8 cellular contexts compared by ENCODE assay signal in genomic region chr4:68271851-68272756, GRCh38. TPM values are rescaled to one million over a fixed set of nuclear protein-coding genes. Genes with fewer than 3 reads are reported as not detected.
A peak's percentile ranks its signal among the peaks of the same experiment; 100 is the strongest.
DNase-seq lines count a peak whose midpoint lies in the region; ATAC-seq and TF ChIP-seq lines count a peak whose summit lies in the region.

No MANE protein-coding gene starts in this region.

- TF ChIP-seq POLR2A in HCT116 (IDR thresholded peaks at IDR 0.05; ENCODE audit: borderline replicate concordance, extremely low read depth, insufficient read depth, insufficient read length): no peak

- peak overlapping the region; percentile 39; the same call in 1 of the 2 replicates for H3K4me3 ChIP-seq in GM08714 (ENCODE audit: low read length)
- no peak overlapping the region for H3K4me3 ChIP-seq in HCT116 (replicated peaks in 1 of 2; ENCODE audit: low read depth in 1 of 2, low read length in 2 of 2)

- no peak overlapping the region for H3K9ac ChIP-seq in HCT116 (ENCODE audit: low read length)

- no peaks in the 10 kb centered on the region for H3K27me3 ChIP-seq in HCT116 (ENCODE audit: insufficient read depth, low read length)

- no peak overlapping the region for H3K27ac Mint-ChIP-seq in activated CD8-positive, alpha-beta T cell treated with anti-CD3 and anti-CD28 coated beads for 36 hours

- CTCF ChIA-PET in HCT116 (lab: Charles Lee): interaction anchor here (0.7 to 2.0 kb wide), 7 partner anchors 14 to 106 kb away, joined by 3 to 24 read pairs (median 3); no protein-coding TSS in a partner anchor
- CTCF ChIA-PET in activated CD8-positive, alpha-beta T cell treated with anti-CD3 and anti-CD28 coated beads for 36 hours (lab: Charles Lee): interaction anchor here (0.7 to 3.3 kb wide), 30 partner anchors 10 to 181 kb away, joined by 3 to 52 read pairs (median 4); partner anchors contain the start of gene YTHDC1

- H3K27me3 Mint-ChIP-seq in activated CD8-positive, alpha-beta T cell treated with anti-CD3 and anti-CD28 coated beads for 36 hours: peaks cover 23% of the 10 kb centered on the region

- peak; percentile 65 for DNase-seq in Ammon's horn (ENCODE audit: low spot score)
- peak; percentile 21 for DNase-seq in HCT116 (ENCODE audit: low read depth, low spot score)
- peak; percentile 11 for DNase-seq in activated CD8-positive, alpha-beta T cell treated with anti-CD3 and anti-CD28 coated beads for 36 hours
- peak; percentile 23 for DNase-seq in glomerular endothelial cell (ENCODE audit: extremely low read depth, low read depth, low spot score)
- DNase-seq in putamen (ENCODE audit: low spot score): peak; percentile 57
- no peak for DNase-seq in NCI-H524 treated with DMSO at 0.1 percent for 48 hours (lab: John Stamatoyannopoulos, UW)

- no peaks in the 10 kb centered on the region for H3K36me3 Mint-ChIP-seq in activated CD8-positive, alpha-beta T cell treated with anti-CD3 and anti-CD28 coated beads for 36 hours (ENCODE audit: low read depth)

- TF ChIP-seq CTCF in HCT116 (IDR thresholded peaks at IDR 0.05 in 2 of 3, conservative IDR thresholded peaks at IDR 0.05 in 1 of 3; ENCODE audit: borderline replicate concordance in 1 of 3, insufficient read depth in 1 of 3, low read depth in 2 of 3, low read length in 2 of 3): peak; percentile 60 to 67 (median 64); a peak in 5 of 6 replicates
- peak; percentile 71 for TF ChIP-seq CTCF in LNCAP (IDR thresholded peaks at IDR 0.05)
- TF ChIP-seq CTCF in activated CD8-positive, alpha-beta T cell treated with anti-CD3 and anti-CD28 coated beads for 36 hours (IDR thresholded peaks at IDR 0.05): peak; percentile 80

- RAD21 ChIA-PET in HCT116 (lab: Charles Lee; ENCODE audit: low non-redundant PET in 1 of 2, low total read pairs in 2 of 2, uncharacterized antibody in 2 of 2, unreplicated experiment in 2 of 2): interaction anchor here (1.2 kb wide), 2 partner anchors 104 kb away, joined by 4 to 6 read pairs; no protein-coding TSS in a partner anchor

- no peaks in the 10 kb centered on the region for H3K4me1 ChIP-seq in HCT116 (ENCODE audit: control insufficient read depth in 1 of 2, insufficient read depth in 2 of 2, low read length in 2 of 2)

- no peaks in the 10 kb centered on the region for H4K20me1 ChIP-seq in HCT116 (ENCODE audit: insufficient read depth)

- H3K27ac ChIP-seq in HCT116 (ENCODE audit: low read depth, low read length): no peak overlapping the region

- H3K9me3 Mint-ChIP-seq in activated CD8-positive, alpha-beta T cell treated with anti-CD3 and anti-CD28 coated beads for 36 hours: no peaks in the 10 kb centered on the region

- peak overlapping the region; percentile 23 for H3K4me3 Mint-ChIP-seq in activated CD8-positive, alpha-beta T cell treated with anti-CD3 and anti-CD28 coated beads for 36 hours

- intact Hi-C loops in HCT116 (cut with micrococcal nuclease): loop anchor here (2.0 to 10.0 kb wide), 4 partner anchors 105 to 1345 kb away; no protein-coding TSS in a partner anchor
- intact Hi-C loops in activated CD8-positive, alpha-beta T cell treated with anti-CD3 and anti-CD28 coated beads for 36 hours (cut with micrococcal nuclease): loop anchor here (1.0 kb wide), 1 partner anchor 104 kb away; no protein-coding TSS in a partner anchor

- no peaks in the 10 kb centered on the region for H3K9me2 ChIP-seq in HCT116 (ENCODE audit: insufficient read depth)

- no TSS peak for BruUV-seq in HCT116 (replicated peaks; lab: Mats Ljungman, UMichigan)

- H3K36me3 ChIP-seq in HCT116 (ENCODE audit: control insufficient read depth in 1 of 2, insufficient read depth in 2 of 2, low read length in 2 of 2): no peaks in the 10 kb centered on the region

- H3K9me3 ChIP-seq in HCT116 (ENCODE audit: control insufficient read depth in 1 of 2, insufficient read depth in 1 of 2, low read depth in 1 of 2, low read length in 2 of 2): no peaks in the 10 kb centered on the region

- POLR2A ChIA-PET in HCT116 (lab: Charles Lee): interaction anchor here (0.9 kb wide), 1 partner anchor 104 kb away, joined by 3 read pairs; no protein-coding TSS in a partner anchor
- POLR2A ChIA-PET in activated CD8-positive, alpha-beta T cell treated with anti-CD3 and anti-CD28 coated beads for 36 hours (lab: Charles Lee): no interaction called here

- ATAC-seq in HCT116: peak; percentile 68
- ATAC-seq in activated CD8-positive, alpha-beta T cell treated with anti-CD3 and anti-CD28 coated beads for 36 hours: peak; percentile 83

- no peaks in the 10 kb centered on the region for H3K79me2 ChIP-seq in HCT116 (ENCODE audit: insufficient read depth, low read length)

- no peak overlapping the region for H3K4me2 ChIP-seq in HCT116 (ENCODE audit: low read length)

- no peak overlapping the region for H2AFZ ChIP-seq in HCT116 (ENCODE audit: low read depth, low read length, poor library complexity, severe bottlenecking)

- H3K4me1 Mint-ChIP-seq in activated CD8-positive, alpha-beta T cell treated with anti-CD3 and anti-CD28 coated beads for 36 hours (ENCODE audit: low read depth): peaks cover 10% of the 10 kb centered on the region

- peak; percentile 68 for TF ChIP-seq RAD21 in HCT116 (IDR thresholded peaks at IDR 0.05; ENCODE audit: low read depth)

TF ChIP-seq in HCT116, 20 proteins besides CTCF, POLR2A, EP300 and RAD21 (continues in another document):
- TF ChIP-seq SP1 (IDR thresholded peaks at IDR 0.05; ENCODE audit: low read depth) (no peak), EZH2phosphoT487 (IDR thresholded peaks at IDR 0.05; ENCODE audit: borderline replicate concordance) (no peak), CBX3 (IDR thresholded peaks at IDR 0.05; ENCODE audit: low read depth) (no peak), POLR2AphosphoS5 (IDR thresholded peaks at IDR 0.05; ENCODE audit: low read depth, low read length) (no peak), CEBPB (IDR thresholded peaks at IDR 0.05; ENCODE audit: low read depth) (no peak), SIN3A (IDR thresholded peaks at IDR 0.05; ENCODE audit: low read depth) (no peak), EGR1 (IDR thresholded peaks at IDR 0.05; ENCODE audit: low read depth) (no peak), ELF1 (IDR thresholded peaks at IDR 0.05; ENCODE audit: borderline replicate concordance, low read depth) (no peak), FOSL1 (IDR thresholded peaks at IDR 0.05; ENCODE audit: low read depth) (no peak), EZH2 (IDR thresholded peaks at IDR 0.05) (no peak), SRF (IDR thresholded peaks at IDR 0.05; ENCODE audit: low read depth) (no peak), ZNF274 (IDR thresholded peaks at IDR 0.05; ENCODE audit: low read depth, low read length) (no peak), ATF3 (IDR thresholded peaks at IDR 0.05) (no peak), ZFX (IDR thresholded peaks at IDR 0.05) (no peak), TCF7L2 (IDR thresholded peaks at IDR 0.05; ENCODE audit: borderline replicate concordance, extremely low read depth, insufficient read depth, insufficient read length) (no peak)
- TF ChIP-seq, protein P1, sequence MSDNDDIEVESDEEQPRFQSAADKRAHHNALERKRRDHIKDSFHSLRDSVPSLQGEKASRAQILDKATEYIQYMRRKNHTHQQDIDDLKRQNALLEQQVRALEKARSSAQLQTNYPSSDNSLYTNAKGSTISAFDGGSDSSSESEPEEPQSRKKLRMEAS (IDR thresholded peaks at IDR 0.05): no peak
- TF ChIP-seq, protein P2, sequence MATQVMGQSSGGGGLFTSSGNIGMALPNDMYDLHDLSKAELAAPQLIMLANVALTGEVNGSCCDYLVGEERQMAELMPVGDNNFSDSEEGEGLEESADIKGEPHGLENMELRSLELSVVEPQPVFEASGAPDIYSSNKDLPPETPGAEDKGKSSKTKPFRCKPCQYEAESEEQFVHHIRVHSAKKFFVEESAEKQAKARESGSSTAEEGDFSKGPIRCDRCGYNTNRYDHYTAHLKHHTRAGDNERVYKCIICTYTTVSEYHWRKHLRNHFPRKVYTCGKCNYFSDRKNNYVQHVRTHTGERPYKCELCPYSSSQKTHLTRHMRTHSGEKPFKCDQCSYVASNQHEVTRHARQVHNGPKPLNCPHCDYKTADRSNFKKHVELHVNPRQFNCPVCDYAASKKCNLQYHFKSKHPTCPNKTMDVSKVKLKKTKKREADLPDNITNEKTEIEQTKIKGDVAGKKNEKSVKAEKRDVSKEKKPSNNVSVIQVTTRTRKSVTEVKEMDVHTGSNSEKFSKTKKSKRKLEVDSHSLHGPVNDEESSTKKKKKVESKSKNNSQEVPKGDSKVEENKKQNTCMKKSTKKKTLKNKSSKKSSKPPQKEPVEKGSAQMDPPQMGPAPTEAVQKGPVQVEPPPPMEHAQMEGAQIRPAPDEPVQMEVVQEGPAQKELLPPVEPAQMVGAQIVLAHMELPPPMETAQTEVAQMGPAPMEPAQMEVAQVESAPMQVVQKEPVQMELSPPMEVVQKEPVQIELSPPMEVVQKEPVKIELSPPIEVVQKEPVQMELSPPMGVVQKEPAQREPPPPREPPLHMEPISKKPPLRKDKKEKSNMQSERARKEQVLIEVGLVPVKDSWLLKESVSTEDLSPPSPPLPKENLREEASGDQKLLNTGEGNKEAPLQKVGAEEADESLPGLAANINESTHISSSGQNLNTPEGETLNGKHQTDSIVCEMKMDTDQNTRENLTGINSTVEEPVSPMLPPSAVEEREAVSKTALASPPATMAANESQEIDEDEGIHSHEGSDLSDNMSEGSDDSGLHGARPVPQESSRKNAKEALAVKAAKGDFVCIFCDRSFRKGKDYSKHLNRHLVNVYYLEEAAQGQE (IDR thresholded peaks at IDR 0.05; ENCODE audit: low read depth): no peak

RNA-seq across cellular contexts. Expression of gene TMPRSS11B, which starts 26.6 kb away (rescaled TPM):
- total RNA-seq in HCT116 (2021; ENCODE audit: unreplicated experiment): not detected
- polyA plus RNA-seq in HCT116 (2012): not detected in 2 replicates
- total RNA-seq in activated CD8-positive, alpha-beta T cell treated with anti-CD3 and anti-CD28 coated beads for 36 hours: not detected
- not detected in 2 replicates for total RNA-seq in glomerular endothelial cell
